In genomic region chr14:70567791-70568190, GRCh38 we compare ENCODE assay signal across 8 cellular contexts. TPM values are rescaled to one million over a fixed set of nuclear protein-coding genes. Genes with fewer than 3 reads are reported as not detected.
DNase-seq lines count a peak whose midpoint lies in the region; ATAC-seq and TF ChIP-seq lines count a peak whose summit lies in the region.

No MANE protein-coding gene starts in this region.

- H3K36me3 ChIP-seq in RWPE2 (ENCODE audit: low read depth) (peaks cover 57% of the 10 kb centered on the region), transverse colon (peaks cover 0 to 28% (median 10%) of the 10 kb centered on the region in 4 donors)

- in situ Hi-C loops in transverse colon (cut with MboI; ENCODE audit: low pct_ligation_motif_present in 1 of 4, low pct_unique_long_range_greater_than_20kb in 1 of 4, low sequenced_read_pairs in 3 of 4), result loop anchor here in 1 of 4 donors (25.0 kb wide), 1 partner anchor 230 kb away; no protein-coding TSS in a partner anchor

- intact Hi-C loops in transverse colon (cut with DNase I; ENCODE audit: low total_unique reads), result loop anchor here (10.0 kb wide), 1 partner anchor 817 kb away; no protein-coding TSS in a partner anchor

- no peak for TF ChIP-seq POLR2A in transverse colon (IDR thresholded peaks at IDR 0.05)

- whole genome bisulfite sequencing in transverse colon (ENCODE audit: low coverage in 1 of 2), 2 donors, result 63% methylated on average over 2 of the region's 2 CpGs; no CpG with 5 or more reads in 1 of the 2 donors

- H3K4me3 ChIP-seq in RWPE2 (ENCODE audit: severe bottlenecking), result no peak overlapping the region
- no peak overlapping the region for H3K4me3 ChIP-seq in transverse colon

- no peaks in the 10 kb centered on the region for H3K27me3 ChIP-seq in RWPE2 (ENCODE audit: insufficient read depth, poor library complexity, severe bottlenecking)
- no peaks in the 10 kb centered on the region for H3K27me3 ChIP-seq in transverse colon

- peak; percentile 64 for TF ChIP-seq CTCF in RWPE2 (IDR thresholded peaks at IDR 0.05; ENCODE audit: poor library complexity, severe bottlenecking)
- peak in 4 of 5 experiments; percentile 35 to 52 (median 40) for TF ChIP-seq CTCF in transverse colon (IDR thresholded peaks at IDR 0.05)

- H3K4me1 ChIP-seq in RWPE2 (ENCODE audit: insufficient read depth, poor library complexity, severe bottlenecking) (no peaks in the 10 kb centered on the region), transverse colon (no peaks in the 10 kb centered on the region)

- H3K9me3 ChIP-seq in RWPE2 (ENCODE audit: severe bottlenecking) (no peaks in the 10 kb centered on the region), transverse colon (peaks cover 0 to 5% of the 10 kb centered on the region in 2 donors)

- no peak for TF ChIP-seq EP300 in transverse colon (IDR thresholded peaks at IDR 0.05; ENCODE audit: low read depth)

- DNase-seq in DMS153 (lab: John Stamatoyannopoulos, UW) (peak; percentile 18), DMS153 treated with DMSO at 0.1 percent for 48 hours (lab: John Stamatoyannopoulos, UW; ENCODE audit: unreplicated experiment) (no peak), HT1080 (ENCODE audit: low read depth) (peak; percentile 32), RWPE2 (ENCODE audit: low spot score) (peak; percentile 56), foreskin melanocyte (peak; percentile 6), transverse colon (no peak)

- H3K27ac ChIP-seq in RWPE2 (ENCODE audit: poor library complexity, severe bottlenecking) (no peak overlapping the region), transverse colon (no peak overlapping the region)

- ATAC-seq in RWPE2 (ENCODE audit: low read depth) (peak; percentile 77), HG03045 (IDR thresholded peaks at IDR 0.05; ENCODE audit: unreplicated experiment) (no peak), HG03095 (IDR thresholded peaks at IDR 0.05; ENCODE audit: unreplicated experiment) (no peak)

RNA-seq across cellular contexts. Expression of gene MED6, which starts 32.7 kb away (rescaled TPM):
- total RNA-seq in HT1080 (2014; rRNA removed; shearing (Covaris generic)), result 36.9 and 58.0 TPM in 2 replicates
- 40.0 and 46.7 TPM in 2 replicates for polyA plus RNA-seq in HT1080 (2015; cell fraction: cytosol; rRNA removed)
- polyA plus RNA-seq in HT1080 (2015; cell fraction: nucleus; rRNA removed), result 46.9 and 47.6 TPM in 2 replicates
- total RNA-seq in transverse colon, result 10 to 100 TPM in 3 of 4 donors, 1 to 10 TPM in 1; 6.0 to 33.5 (median 23.7) TPM

RNA-seq across cellular contexts. Expression of gene ADAM20, which starts 33.0 kb away (rescaled TPM):
- 0.03 and 0.13 TPM in 2 replicates for total RNA-seq in HT1080 (2014; rRNA removed; shearing (Covaris generic))
- 0.10 TPM in 1 of 2 replicates, not detected in the other for polyA plus RNA-seq in HT1080 (2015; cell fraction: cytosol; rRNA removed)
- 0.10 and 0.33 TPM in 2 replicates for polyA plus RNA-seq in HT1080 (2015; cell fraction: nucleus; rRNA removed)
- 1 to 10 TPM in 2 of 4 donors, not detected in 2; 1.4 to 1.7 TPM for total RNA-seq in transverse colon

Comparison
In these comparisons a context has a peak if more than half of its experiments do, and no peak if none do; other contexts are left out.
1. DNase-seq: peak in DMS153 (single experiment), HT1080 (single experiment), RWPE2 (single experiment) and foreskin melanocyte (single experiment); none in DMS153 treated with DMSO at 0.1 percent for 48 hours (single experiment) and transverse colon (single experiment).